ENCODE assay signal across 2 cellular contexts in genomic region chr6:8679823-8680222, GRCh38.
TF ChIP-seq lines count a peak whose summit lies in the region.

No MANE protein-coding gene starts in this region.

TF ChIP-seq in A549, 52 proteins besides CTCF, POLR2A, EP300 and RAD21:
- no peak for TF ChIP-seq REST (IDR thresholded peaks at IDR 0.05)
- TF ChIP-seq MAFK (IDR thresholded peaks at IDR 0.05; ENCODE audit: partially characterized antibody): peak; percentile 78

TF ChIP-seq in IMR-90, 13 proteins besides CTCF, POLR2A, EP300 and RAD21:
- TF ChIP-seq, protein P1, sequence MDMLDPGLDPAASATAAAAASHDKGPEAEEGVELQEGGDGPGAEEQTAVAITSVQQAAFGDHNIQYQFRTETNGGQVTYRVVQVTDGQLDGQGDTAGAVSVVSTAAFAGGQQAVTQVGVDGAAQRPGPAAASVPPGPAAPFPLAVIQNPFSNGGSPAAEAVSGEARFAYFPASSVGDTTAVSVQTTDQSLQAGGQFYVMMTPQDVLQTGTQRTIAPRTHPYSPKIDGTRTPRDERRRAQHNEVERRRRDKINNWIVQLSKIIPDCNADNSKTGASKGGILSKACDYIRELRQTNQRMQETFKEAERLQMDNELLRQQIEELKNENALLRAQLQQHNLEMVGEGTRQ (IDR thresholded peaks at IDR 0.05; ENCODE audit: low read depth, low read length): no peak
- TF ChIP-seq MAFK (IDR thresholded peaks at IDR 0.05; ENCODE audit: low read depth, low read length) (peak; percentile 94), CEBPB (IDR thresholded peaks at IDR 0.05; ENCODE audit: low read depth, low read length) (no peak), CHD1 (IDR thresholded peaks at IDR 0.05; ENCODE audit: low read depth, low read length) (no peak), SMC3 (IDR thresholded peaks at IDR 0.05; ENCODE audit: low read depth, low read length) (no peak), BHLHE40 (IDR thresholded peaks at IDR 0.05; ENCODE audit: low read depth, low read length) (no peak)
TF ChIP-seq in IMR-90: peak in this region for 1.
